In the genomic region with DNA sequence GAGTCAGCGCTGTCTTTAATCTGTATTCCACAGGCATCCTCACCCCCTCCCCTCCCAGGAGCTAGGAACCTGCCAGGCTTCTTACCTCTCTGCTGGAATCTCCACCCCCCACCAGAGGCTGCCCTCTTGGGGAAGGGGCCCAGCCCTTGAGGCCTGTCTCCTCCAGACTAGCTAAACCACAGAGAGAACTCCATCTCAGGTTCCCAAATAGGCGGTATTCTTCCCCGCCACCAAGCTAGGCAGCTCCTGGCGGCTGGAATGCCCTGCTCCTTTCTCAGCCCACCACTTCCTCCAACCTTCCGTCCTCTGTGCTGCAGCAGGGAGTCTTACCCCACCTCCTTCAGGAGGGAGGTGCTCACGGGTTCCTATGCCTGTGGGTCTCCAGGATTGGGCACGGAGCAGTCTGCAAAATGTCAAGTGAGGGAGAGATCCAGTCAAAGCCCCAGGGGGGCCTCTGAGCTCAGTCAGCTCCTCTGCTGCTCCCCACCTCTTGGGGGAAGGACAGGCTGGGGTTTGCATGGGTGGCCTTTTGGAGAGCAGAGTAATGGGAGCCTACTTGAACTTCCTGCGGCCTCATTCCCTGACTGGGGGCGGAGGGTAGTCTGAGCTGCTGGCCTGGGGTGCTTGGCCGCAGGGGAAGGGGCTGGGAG, we compare ENCODE assay signal across 1 cellular context.
TF ChIP-seq lines count a peak whose summit lies in the region.

No MANE protein-coding gene starts in this region.

TF ChIP-seq in H1, 55 proteins besides CTCF, POLR2A, EP300 and RAD21:
- TF ChIP-seq CTBP2 (IDR thresholded peaks at IDR 0.05; ENCODE audit: borderline replicate concordance, insufficient read depth, insufficient read length, low read length) = peak; percentile 9
- TF ChIP-seq, protein P1, sequence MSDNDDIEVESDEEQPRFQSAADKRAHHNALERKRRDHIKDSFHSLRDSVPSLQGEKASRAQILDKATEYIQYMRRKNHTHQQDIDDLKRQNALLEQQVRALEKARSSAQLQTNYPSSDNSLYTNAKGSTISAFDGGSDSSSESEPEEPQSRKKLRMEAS (IDR thresholded peaks at IDR 0.05) = 0 out of 2 replicates have a peak, but pooled peaks have one; percentile 6
- no peak for TF ChIP-seq SRF (IDR thresholded peaks at IDR 0.05; ENCODE audit: low read depth, low read length)
- TF ChIP-seq TEAD4 (IDR thresholded peaks at IDR 0.05; ENCODE audit: low read depth, low read length) = peak; percentile 97
- TF ChIP-seq MAFK (IDR thresholded peaks at IDR 0.05; ENCODE audit: low read depth, low read length) = no peak
- no peak for TF ChIP-seq PHF8 (conservative IDR thresholded peaks at IDR 0.05; ENCODE audit: low read depth, low read length)
- TF ChIP-seq CBX5 (IDR thresholded peaks at IDR 0.05; ENCODE audit: low read depth, low read length) = no peak
- TF ChIP-seq ASH2L (IDR thresholded peaks at IDR 0.05; ENCODE audit: low read length) = peak; percentile 22
